Comparison of ENCODE assay signal across 20 cellular contexts in the genomic region with DNA sequence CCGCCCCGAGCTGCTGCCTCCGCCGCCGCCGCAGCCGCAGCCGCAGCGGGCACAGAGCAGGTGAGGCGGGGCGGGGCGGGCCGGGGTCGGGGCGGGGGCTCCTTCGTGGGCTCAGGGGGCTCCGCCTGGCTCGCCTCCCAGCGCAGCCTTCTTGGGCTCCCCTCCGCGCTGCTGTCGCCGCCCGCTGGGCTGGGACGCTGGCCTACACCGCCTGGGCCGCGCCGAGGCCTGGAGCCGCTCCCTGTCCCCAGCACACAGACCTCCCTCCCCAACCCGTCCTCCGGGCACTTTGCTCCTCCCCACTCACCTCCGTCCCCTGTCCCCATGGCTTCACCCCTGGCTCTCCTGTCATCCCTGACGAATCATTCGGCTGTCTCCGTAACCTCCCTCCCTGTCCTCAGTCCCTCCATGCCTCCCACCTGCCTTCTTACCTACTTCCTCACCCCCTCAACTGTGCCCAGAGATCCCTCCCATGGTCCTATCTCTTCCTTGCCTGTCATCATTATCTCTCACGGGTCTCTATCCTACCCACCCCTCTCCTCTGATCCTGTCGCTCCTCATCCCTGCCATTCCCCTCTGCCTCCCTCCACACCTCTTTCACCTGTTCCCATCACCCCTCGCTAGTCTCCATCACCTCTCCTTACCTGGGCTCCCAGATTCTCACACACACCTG. TPM values are rescaled to one million over a fixed set of nuclear protein-coding genes. Genes with fewer than 3 reads are reported as not detected.
DNase-seq lines count a peak whose midpoint lies in the region; TF ChIP-seq lines count a peak whose summit lies in the region.
"Had no signal": no experiment of that assay in that cellular context is flagged by ENCODE, and none has a peak within 500 bp of the region (broad histone marks: within the 10 kb centered on the region; RNA-seq: fewer than 3 reads in every experiment).

No MANE protein-coding gene starts in this region.

- H3K9me3 Mint-ChIP-seq in glutamatergic neuron (ENCODE audit: unreplicated experiment), result no peaks in the 10 kb centered on the region

- no peak overlapping the region for H3K4me3 Mint-ChIP-seq in glutamatergic neuron (ENCODE audit: unreplicated experiment)
- H3K4me3 Mint-ChIP-seq: activated naive CD8-positive, alpha-beta T cell treated with anti-CD3 and anti-CD28 coated beads for 36 hours; activated T-helper 1 cell treated with anti-CD3 and anti-CD28 coated beads, Interleukin-12 subunit alpha, Interleukin-12 subunit beta, Interleukin-2, Interleukin-4 antibody, amounts not matched to agents 30 ng/mL and 10 ng/mL and 1 ng/mL, durations not matched to agents 14 hours and 24 hours and 36 hours; CD4-positive, CD25-positive, alpha-beta regulatory T cell; natural killer cell had no signal

- H3K4me1 Mint-ChIP-seq in glutamatergic neuron (ENCODE audit: low read depth, unreplicated experiment), result peaks cover 2% of the 10 kb centered on the region

- TF ChIP-seq CTCF in glutamatergic neuron (IDR thresholded peaks at IDR 0.05; ENCODE audit: partially characterized antibody, unreplicated experiment), result no peak
- no peak for TF ChIP-seq CTCF in GM13977 (IDR thresholded peaks at IDR 0.05; ENCODE audit: extremely low read depth, insufficient read depth, missing control alignments)

- H3K27ac Mint-ChIP-seq in glutamatergic neuron (ENCODE audit: unreplicated experiment), result no peak overlapping the region
- H3K27ac Mint-ChIP-seq: activated naive CD8-positive, alpha-beta T cell treated with anti-CD3 and anti-CD28 coated beads for 36 hours; activated T-helper 1 cell treated with anti-CD3 and anti-CD28 coated beads, Interleukin-12 subunit alpha, Interleukin-12 subunit beta, Interleukin-2, Interleukin-4 antibody, amounts not matched to agents 30 ng/mL and 10 ng/mL and 1 ng/mL, durations not matched to agents 14 hours and 24 hours and 36 hours; CD4-positive, CD25-positive, alpha-beta regulatory T cell; natural killer cell had no signal

- in situ Hi-C loops in GM13977 (cut with MboI; ENCODE audit: low pct_unique_long_range_greater_than_20kb, low sequenced_read_pairs, unreplicated experiment), result no loop called here

- DNase-seq in NCI-H510A treated with DMSO at 0.1 percent for 48 hours (lab: John Stamatoyannopoulos, UW), result peak; percentile 23
- DNase-seq in NCI-H510A (lab: John Stamatoyannopoulos, UW), result no peak
- peak; percentile 15 for DNase-seq in NCI-H146 treated with DMSO at 0.1 percent for 48 hours (lab: John Stamatoyannopoulos, UW; ENCODE audit: unreplicated experiment)
- DNase-seq in glutamatergic neuron, result peak; percentile 40
- peak in 4 of 49 donors; percentile 38 to 92 (median 46) for DNase-seq in substantia nigra (lab: John Stamatoyannopoulos, UW)
- no peak for DNase-seq in effector CD4-positive, alpha-beta T cell
- DNase-seq in GM13977 (ENCODE audit: low spot score), result no peak
- no peak for DNase-seq in activated gamma-delta T cell treated with Interleukin-2 at 50 U/mL for 16 hours
- DNase-seq: DND-41; natural killer cell; stimulated activated CD4-positive, alpha-beta T cell treated with anti-CD3 and anti-CD28 coated beads, Interleukin-4, amount 100 ng/mL, for 24 hours; SW 1271 had no signal

- H3K27me3 Mint-ChIP-seq in glutamatergic neuron (ENCODE audit: unreplicated experiment), result peaks cover 21% of the 10 kb centered on the region

- no peaks in the 10 kb centered on the region for H3K36me3 Mint-ChIP-seq in glutamatergic neuron (ENCODE audit: unreplicated experiment)

- peak overlapping the region; percentile 67 for H3K27ac ChIP-seq in substantia nigra (ENCODE audit: low read depth, low read length, poor library complexity, severe bottlenecking)
- H3K27ac ChIP-seq: psoas muscle had no signal

RNA-seq across cellular contexts. Expression of a gene that starts 0.5 kb away (rescaled TPM):
- 47.3 TPM for total RNA-seq in glutamatergic neuron (ENCODE audit: unreplicated experiment)
- total RNA-seq: fibroblast of villous mesenchyme, psoas muscle had no signal

RNA-seq across cellular contexts. Expression of a gene that starts 14.5 kb away (rescaled TPM):
- total RNA-seq in glutamatergic neuron (ENCODE audit: unreplicated experiment), result 3.5 TPM

RNA-seq across cellular contexts. Expression of a gene that starts 54.3 kb away (rescaled TPM):
- total RNA-seq in glutamatergic neuron (ENCODE audit: unreplicated experiment), result 0.34 TPM
- total RNA-seq: activated naive CD8-positive, alpha-beta T cell treated with anti-CD3 and anti-CD28 coated beads for 36 hours; activated T-helper 1 cell treated with anti-CD3 and anti-CD28 coated beads, Interleukin-12 subunit alpha, Interleukin-12 subunit beta, Interleukin-2, Interleukin-4 antibody, amounts not matched to agents 30 ng/mL and 10 ng/mL and 1 ng/mL, durations not matched to agents 14 hours and 24 hours and 36 hours; CD4-positive, CD25-positive, alpha-beta regulatory T cell; fibroblast of villous mesenchyme; LHCN-M2; mesenteric fat pad; natural killer cell; psoas muscle; urinary bladder had no signal

Comparison
In these comparisons a context has a peak if more than half of its experiments do, and no peak if none do; other contexts are left out.
1. DNase-seq: peak in NCI-H510A treated with DMSO at 0.1 percent for 48 hours (single experiment), NCI-H146 treated with DMSO at 0.1 percent for 48 hours (single experiment) and glutamatergic neuron (single experiment); none in NCI-H510A (single experiment), effector CD4-positive, alpha-beta T cell (single experiment), GM13977 (single experiment) and activated gamma-delta T cell treated with Interleukin-2 at 50 U/mL for 16 hours (single experiment).